Comparison of ENCODE assay signal across 16 cellular contexts in genomic region chr3:111590096-111590491, GRCh38. TPM values are rescaled to one million over a fixed set of nuclear protein-coding genes. Genes with fewer than 3 reads are reported as not detected.
DNase-seq lines count a peak whose midpoint lies in the region; ATAC-seq and TF ChIP-seq lines count a peak whose summit lies in the region.
"Had no signal": no experiment of that assay in that cellular context is flagged by ENCODE, and none has a peak within 500 bp of the region (broad histone marks: within the 10 kb centered on the region; RNA-seq: fewer than 3 reads in every experiment).

No MANE protein-coding gene starts in this region.

- H3K9me3 ChIP-seq in breast epithelium (no peaks in the 10 kb centered on the region), PC-9 (ENCODE audit: insufficient read depth, low read depth) (no peaks in the 10 kb centered on the region; the same call in 1 of the 2 replicates), psoas muscle (no peaks in the 10 kb centered on the region)
- H3K9me3 ChIP-seq: testis had no signal

- no peak overlapping the region for H3K4me3 ChIP-seq in breast epithelium
- no peak overlapping the region for H3K4me3 ChIP-seq in PC-9
- H3K4me3 ChIP-seq in psoas muscle = no peak overlapping the region
- H3K4me3 ChIP-seq: testis had no signal

- intact Hi-C loops in MCF 10A (cut with micrococcal nuclease) = no loop called here
- intact Hi-C loops in breast epithelium (cut with DNase I; ENCODE audit: low total_unique reads) = no loop called here
- intact Hi-C loops in PC-9 (cut with micrococcal nuclease; ENCODE audit: unreplicated experiment) = no loop called here
- intact Hi-C loops in psoas muscle (cut with DNase I) = no loop called here

- DNase-seq in MCF 10A (ENCODE audit: unreplicated experiment) (no peak), breast epithelium (ENCODE audit: low spot score in 2 of 2) (no peak), PC-9 (peak in 1 of 2 experiments; percentile 69), NOMO-1 (lab: John Stamatoyannopoulos, UW; ENCODE audit: unreplicated experiment in 2 of 2) (no peak), psoas muscle (no peak), NCI-H128 (lab: John Stamatoyannopoulos, UW; ENCODE audit: unreplicated experiment) (no peak)
- DNase-seq in effector memory CD8-positive, alpha-beta T cell = no peak
- DNase-seq: activated gamma-delta T cell treated with Interleukin-2 at 50 U/mL for 16 hours, DMS79 treated with DMSO at 0.1 percent for 48 hours, NCI-H1105, testis had no signal

- peaks cover 22% of the 10 kb centered on the region for H3F3A ChIP-seq in PC-9 (ENCODE audit: insufficient read depth, low read depth)

- peaks cover 7% of the 10 kb centered on the region for H3K9me3 Mint-ChIP-seq in MCF 10A (ENCODE audit: unreplicated experiment)
- no peaks in the 10 kb centered on the region for H3K9me3 Mint-ChIP-seq in effector memory CD8-positive, alpha-beta T cell

- H3K36me3 ChIP-seq in breast epithelium = no peaks in the 10 kb centered on the region
- H3K36me3 ChIP-seq in PC-9 (ENCODE audit: low read depth) = no peaks in the 10 kb centered on the region
- no peaks in the 10 kb centered on the region for H3K36me3 ChIP-seq in psoas muscle (ENCODE audit: insufficient read depth in 1 of 2, low read depth in 1 of 2)

- H3K36me3 Mint-ChIP-seq in MCF 10A (ENCODE audit: insufficient read depth, unreplicated experiment) = no peaks in the 10 kb centered on the region
- H3K36me3 Mint-ChIP-seq in effector memory CD8-positive, alpha-beta T cell (ENCODE audit: insufficient read depth) = peaks cover 40% of the 10 kb centered on the region

- CTCF ChIA-PET in MCF 10A (lab: Yijun Ruan, JAX) (interaction anchor here (0.5 to 3.9 kb wide), 11 partner anchors 9 to 507 kb away, joined by 3 to 36 read pairs (median 3); no protein-coding TSS in a partner anchor), PC-9 (lab: Charles Lee) (interaction anchor here (0.6 to 2.1 kb wide), 3 partner anchors 12 to 1904 kb away, joined by 3 to 10 read pairs (median 6); no protein-coding TSS in a partner anchor)

- no peak for TF ChIP-seq POLR2A in breast epithelium (IDR thresholded peaks at IDR 0.05)

- no peak for TF ChIP-seq CTCF in MCF 10A (IDR thresholded peaks at IDR 0.05; ENCODE audit: unreplicated experiment)
- no peak for TF ChIP-seq CTCF in breast epithelium (IDR thresholded peaks at IDR 0.05)
- TF ChIP-seq CTCF in PC-9 (conservative IDR thresholded peaks at IDR 0.05) = no peak
- no peak for TF ChIP-seq CTCF in psoas muscle (IDR thresholded peaks at IDR 0.05)

- H3K27me3 ChIP-seq in breast epithelium = no peaks in the 10 kb centered on the region
- no peaks in the 10 kb centered on the region for H3K27me3 ChIP-seq in PC-9 (ENCODE audit: insufficient read depth, low read depth)
- H3K27me3 ChIP-seq in psoas muscle (ENCODE audit: insufficient read depth in 3 of 3, low read length in 2 of 3) = no peaks in the 10 kb centered on the region
- H3K27me3 ChIP-seq: testis had no signal

- POLR2A ChIA-PET in MCF 10A (lab: Yijun Ruan, JAX) (interaction anchor here (0.5 to 2.1 kb wide), 9 partner anchors 12 to 1087 kb away, joined by 3 to 12 read pairs (median 5); no protein-coding TSS in a partner anchor), PC-9 (lab: Charles Lee; ENCODE audit: unreplicated experiment) (interaction anchor here (0.6 to 0.7 kb wide), 2 partner anchors 11 to 12 kb away, joined by 3 to 4 read pairs; no protein-coding TSS in a partner anchor)

- WGBS in psoas muscle, 3 donors = 74 to 91% (median 75%) methylated on average over 1 of the region's 1 CpG

- no peaks in the 10 kb centered on the region for H4K20me1 ChIP-seq in PC-9 (ENCODE audit: insufficient read depth)

- H3K9me2 ChIP-seq in PC-9 (ENCODE audit: insufficient read depth) = no peaks in the 10 kb centered on the region

- peak overlapping the region; percentile 77 for H3K27ac Mint-ChIP-seq in MCF 10A (ENCODE audit: low read depth, unreplicated experiment)
- peak overlapping the region; percentile 19 to 89 for H3K27ac Mint-ChIP-seq in effector memory CD8-positive, alpha-beta T cell

- H3K4me2 ChIP-seq in PC-9 = no peak overlapping the region

- H3K27ac ChIP-seq in breast epithelium = no peak overlapping the region
- 0 out of 2 replicates have a peak overlapping the region, but pooled peaks have one; percentile 10 for H3K27ac ChIP-seq in PC-9
- H3K27ac ChIP-seq in psoas muscle = no peak overlapping the region
- H3K27ac ChIP-seq: testis had no signal

- no peak overlapping the region for H2AFZ ChIP-seq in PC-9

- peaks cover 59% of the 10 kb centered on the region for H3K4me1 Mint-ChIP-seq in MCF 10A (ENCODE audit: insufficient read depth, unreplicated experiment)
- H3K4me1 Mint-ChIP-seq in effector memory CD8-positive, alpha-beta T cell (ENCODE audit: low read depth in 2 of 2) = peaks cover 21 to 43% of the 10 kb centered on the region in 2 donors

- ATAC-seq in effector memory CD8-positive, alpha-beta T cell (replicated peaks) = no peak
- no peak for ATAC-seq in GM21360 (IDR thresholded peaks at IDR 0.05; ENCODE audit: unreplicated experiment)
- no peak for ATAC-seq in psoas muscle
- ATAC-seq: activated CD4-positive, CD25-positive, alpha-beta regulatory T cell treated with anti-CD3 and anti-CD28 coated beads, Interleukin-2, amount 50 U/mL, for 24 hours; HepG2 had no signal

- no peaks in the 10 kb centered on the region for H3K27me3 Mint-ChIP-seq in MCF 10A (ENCODE audit: insufficient read depth, unreplicated experiment)
- no peaks in the 10 kb centered on the region for H3K27me3 Mint-ChIP-seq in effector memory CD8-positive, alpha-beta T cell

- BruUV-seq in MCF 10A (replicated peaks; lab: Mats Ljungman, UMichigan) = no TSS peak
- BruUV-seq in PC-9 (replicated peaks; lab: Mats Ljungman, UMichigan) = no TSS peak

- H3K4me3 Mint-ChIP-seq in MCF 10A (ENCODE audit: unreplicated experiment) = no peak overlapping the region
- H3K4me3 Mint-ChIP-seq in effector memory CD8-positive, alpha-beta T cell = no peak overlapping the region

- H3K4me1 ChIP-seq in breast epithelium (no peaks in the 10 kb centered on the region), PC-9 (replicated peaks; ENCODE audit: insufficient read depth) (peaks cover 33% of the 10 kb centered on the region), psoas muscle (no peaks in the 10 kb centered on the region)
- H3K4me1 ChIP-seq: testis had no signal

- H3K79me2 ChIP-seq in PC-9 (ENCODE audit: low read depth) = no peaks in the 10 kb centered on the region

RNA-seq across cellular contexts. Expression of gene ZBED2, which starts 5.1 kb away (rescaled TPM):
- total RNA-seq in MCF 10A (2022) = 6.5 and 19.0 TPM in 2 replicates
- not detected for total RNA-seq in breast epithelium
- total RNA-seq in PC-9 (2021) = 45.1 and 54.7 TPM in 2 replicates
- not detected for total RNA-seq in psoas muscle
- not detected for polyA plus RNA-seq in psoas muscle
- total RNA-seq: cerebellum, testis had no signal
- polyA plus RNA-seq: HepG2 had no signal

RNA-seq across cellular contexts. Expression of gene CD96, which starts 48.1 kb away (rescaled TPM):
- 0.09 TPM in 1 of 2 replicates, not detected in the other for total RNA-seq in MCF 10A (2022)
- 1 to 10 TPM; 1.4 to 8.2 (median 6.2) TPM for total RNA-seq in breast epithelium
- 0.11 and 0.20 TPM in 2 replicates for total RNA-seq in PC-9 (2021)
- under 1 TPM in 3 of 4 donors, not detected in 1; 0.29 to 0.59 (median 0.41) TPM for total RNA-seq in psoas muscle
- polyA plus RNA-seq in psoas muscle = under 1 TPM; 0.01 to 0.10 (median 0.09) TPM
- total RNA-seq: HepG2, kidney epithelial cell had no signal
- polyA plus RNA-seq: HepG2 had no signal
